Comparison of ENCODE assay signal across 8 cellular contexts in genomic region chr2:108169982-108170625, GRCh38.
DNase-seq lines count a peak whose midpoint lies in the region; ATAC-seq and TF ChIP-seq lines count a peak whose summit lies in the region.

No MANE protein-coding gene starts in this region.

- H4K8ac ChIP-seq in IMR-90 (ENCODE audit: low read depth in 2 of 2, low read length in 2 of 2), result no peak overlapping the region

- in situ Hi-C loops in IMR-90 (cut with MboI; ENCODE audit: low sequenced_read_pairs), result no loop called here

- POLR2A ChIA-PET in IMR-90 (lab: Charles Lee; ENCODE audit: unreplicated experiment), result no interaction called here

- H3K14ac ChIP-seq in IMR-90 (replicated peaks; ENCODE audit: low read depth, low read length), result no peak overlapping the region

- H2BK120ac ChIP-seq in IMR-90 (ENCODE audit: low read depth, low read length), result no peak overlapping the region

- no peak overlapping the region for H3K23ac ChIP-seq in IMR-90 (ENCODE audit: low read depth, low read length)

- DNase-seq in D341Med (ENCODE audit: low spot score), result peak; percentile 15
- peak; percentile 18 for DNase-seq in IMR-90
- peak; percentile 57 for DNase-seq in adipocyte (ENCODE audit: low read depth)
- peak; percentile 5 to 27 for DNase-seq in lung microvascular endothelial cell (ENCODE audit: low read depth in 2 of 2)
- no peak for DNase-seq in substantia nigra (lab: John Stamatoyannopoulos, UW)

- no peak overlapping the region for H4K91ac ChIP-seq in IMR-90 (ENCODE audit: insufficient read depth, low read depth, low read length)

- no CpG with 5 or more reads among the region's 3 CpGs for WGBS in IMR-90 (ENCODE audit: extremely low coverage in 2 of 2, insufficient read length in 1 of 2), 2 experiments

- H3K27me3 ChIP-seq in IMR-90 (ENCODE audit: control insufficient read depth, insufficient read depth, low read length), result no peaks in the 10 kb centered on the region; the same call in 1 of the 2 replicates
- peaks cover 7% of the 10 kb centered on the region for H3K27me3 ChIP-seq in adipocyte (replicated peaks; ENCODE audit: control insufficient read depth, insufficient read depth, low read length)

- TF ChIP-seq CTCF in IMR-90 (conservative IDR thresholded peaks at IDR 0.05; ENCODE audit: low read depth, low read length), result peak; percentile 45

- BruUV-seq in IMR-90 (replicated peaks; lab: Mats Ljungman, UMichigan), result no TSS peak

- dilution Hi-C loops in IMR-90 (cut with HindIII; ENCODE audit: low sequenced_read_pairs, unreplicated experiment), result no loop called here

- H3K9me3 ChIP-seq in IMR-90 (ENCODE audit: control insufficient read depth, insufficient read depth, low read length) (no peaks in the 10 kb centered on the region), adipocyte (ENCODE audit: control insufficient read depth, low read length) (no peaks in the 10 kb centered on the region)

- ATAC-seq in IMR-90 (ENCODE audit: low read depth) (peak; percentile 44; the same call in 1 of the 2 replicates), GM19463 (IDR thresholded peaks at IDR 0.05; ENCODE audit: unreplicated experiment) (no peak), GM18505 (IDR thresholded peaks at IDR 0.05; ENCODE audit: unreplicated experiment) (no peak), GM18520 (IDR thresholded peaks at IDR 0.05; ENCODE audit: unreplicated experiment) (no peak)

- H3K9me1 ChIP-seq in IMR-90 (ENCODE audit: insufficient read depth, low read length), result no peaks in the 10 kb centered on the region

- no peak overlapping the region for H2BK5ac ChIP-seq in IMR-90 (ENCODE audit: low read depth, low read length, poor library complexity, severe bottlenecking)

- no peak overlapping the region for H3K18ac ChIP-seq in IMR-90 (ENCODE audit: low read depth, low read length)

- no peak overlapping the region for H2AK5ac ChIP-seq in IMR-90 (ENCODE audit: low read depth, low read length)

- H3K79me1 ChIP-seq in IMR-90 (ENCODE audit: low read depth in 1 of 2, low read length in 2 of 2), result no peaks in the 10 kb centered on the region

- no peak overlapping the region for H3K4me2 ChIP-seq in IMR-90 (ENCODE audit: low read depth, low read length)

- H3K27ac ChIP-seq in IMR-90 (ENCODE audit: insufficient read depth, low read length), result no peak overlapping the region
- no peak overlapping the region for H3K27ac ChIP-seq in substantia nigra (ENCODE audit: low read depth, low read length, poor library complexity, severe bottlenecking)

- H3K4me1 ChIP-seq in IMR-90 (ENCODE audit: control insufficient read depth, insufficient read depth, low read length) (no peaks in the 10 kb centered on the region), adipocyte (ENCODE audit: control insufficient read depth, insufficient read depth, low read length) (no peaks in the 10 kb centered on the region)

- no peaks in the 10 kb centered on the region for H4K20me1 ChIP-seq in IMR-90 (ENCODE audit: insufficient read depth, low read length)

- peak; percentile 11; the same call in 1 of the 2 replicates for TF ChIP-seq RAD21 in IMR-90 (IDR thresholded peaks at IDR 0.05; ENCODE audit: low read length)

- H3K56ac ChIP-seq in IMR-90 (ENCODE audit: extremely low read depth, insufficient read depth, low read length), result no peak overlapping the region

- no peak overlapping the region for H3K4me3 ChIP-seq in IMR-90 (ENCODE audit: insufficient read depth, low read depth, low read length)
- H3K4me3 ChIP-seq in adipocyte (ENCODE audit: low read length), result no peak overlapping the region

- no peak overlapping the region for H4K5ac ChIP-seq in IMR-90 (ENCODE audit: low read depth, low read length)

- no peak overlapping the region for H2BK15ac ChIP-seq in IMR-90 (ENCODE audit: low read depth, low read length)

- H2AFZ ChIP-seq in IMR-90 (replicated peaks; ENCODE audit: low read length, poor library complexity), result no peak overlapping the region

- no peak for TF ChIP-seq POLR2A in IMR-90 (IDR thresholded peaks at IDR 0.05; ENCODE audit: low read depth, low read length)
- no peak for TF ChIP-seq POLR2A in GM18505 (IDR thresholded peaks at IDR 0.05; ENCODE audit: borderline replicate concordance, extremely low read depth, insufficient read depth, insufficient read length)

- H3K36me3 ChIP-seq in IMR-90 (ENCODE audit: control insufficient read depth, insufficient read depth, low read length) (no peaks in the 10 kb centered on the region), adipocyte (ENCODE audit: control insufficient read depth, insufficient read depth, low read length, severe bottlenecking) (no peaks in the 10 kb centered on the region)

- H2BK20ac ChIP-seq in IMR-90 (ENCODE audit: low read depth, low read length), result no peak overlapping the region

- no peak overlapping the region for H3K9ac ChIP-seq in IMR-90 (ENCODE audit: low read depth, low read length)
- H3K9ac ChIP-seq in adipocyte (ENCODE audit: low read length), result no peak overlapping the region

- CTCF ChIA-PET in IMR-90 (lab: Yijun Ruan, JAX), result interaction anchor here (0.5 to 1.4 kb wide), 4 partner anchors 9 to 377 kb away, joined by 3 to 4 read pairs (median 4); no protein-coding TSS in a partner anchor

- intact Hi-C loops in IMR-90 (cut with micrococcal nuclease), result no loop called here

- H3K4ac ChIP-seq in IMR-90 (ENCODE audit: low read depth, low read length), result no peak overlapping the region

- no peak overlapping the region for H2AK9ac ChIP-seq in IMR-90 (replicated peaks; ENCODE audit: low read depth, low read length, poor library complexity)

TF ChIP-seq in IMR-90, 13 proteins besides CTCF, POLR2A, EP300 and RAD21:
- TF ChIP-seq MXI1 (IDR thresholded peaks at IDR 0.05; ENCODE audit: borderline replicate concordance, low read depth, low read length) (no peak), SMC3 (IDR thresholded peaks at IDR 0.05; ENCODE audit: low read depth, low read length) (peak; percentile 32; the same call in 1 of the 2 replicates), RCOR1 (IDR thresholded peaks at IDR 0.05; ENCODE audit: insufficient replicate concordance, low read length) (no peak), FOS (IDR thresholded peaks at IDR 0.05; ENCODE audit: low read depth, low read length) (no peak), USF2 (IDR thresholded peaks at IDR 0.05; ENCODE audit: low read depth, low read length) (no peak), CHD1 (IDR thresholded peaks at IDR 0.05; ENCODE audit: low read depth, low read length) (no peak), NFE2L2 (IDR thresholded peaks at IDR 0.05; ENCODE audit: low read depth, low read length) (no peak)

Comparison
In these comparisons a context has a peak if more than half of its experiments do, and no peak if none do; other contexts are left out.
1. DNase-seq: peak in D341Med (single experiment), IMR-90 (single experiment), adipocyte (single experiment) and lung microvascular endothelial cell (2 of 2); none in substantia nigra (0 of 49).